22 cellular contexts compared by ENCODE assay signal in genomic region chr15:64678126-64678819, GRCh38.
DNase-seq lines count a peak whose midpoint lies in the region; ATAC-seq and TF ChIP-seq lines count a peak whose summit lies in the region.
"Had no signal": no experiment of that assay in that cellular context is flagged by ENCODE, and none has a peak within 500 bp of the region (broad histone marks: within the 10 kb centered on the region; RNA-seq: fewer than 3 reads in every experiment).

No MANE protein-coding gene starts in this region.

- H3K9me3 Mint-ChIP-seq in activated naive CD8-positive, alpha-beta T cell (ENCODE audit: low read depth): no peaks in the 10 kb centered on the region
- H3K9me3 Mint-ChIP-seq in activated naive CD8-positive, alpha-beta T cell treated with anti-CD3 and anti-CD28 coated beads for 36 hours: no peaks in the 10 kb centered on the region
- H3K9me3 Mint-ChIP-seq: naive B cell, WTC11 had no signal

- H3K27ac ChIP-seq in foreskin keratinocyte: no peak overlapping the region
- H3K27ac ChIP-seq: adrenal gland, colonic mucosa, right atrium auricular region had no signal

- H3K4me3 Mint-ChIP-seq in activated naive CD8-positive, alpha-beta T cell: no peak overlapping the region
- H3K4me3 Mint-ChIP-seq in activated naive CD8-positive, alpha-beta T cell treated with anti-CD3 and anti-CD28 coated beads for 36 hours: no peak overlapping the region
- H3K4me3 Mint-ChIP-seq: naive B cell, WTC11 had no signal

- no peaks in the 10 kb centered on the region for H3K27me3 ChIP-seq in foreskin keratinocyte
- H3K27me3 ChIP-seq: adrenal gland, colonic mucosa, right atrium auricular region had no signal

- H3K27me3 Mint-ChIP-seq in activated naive CD8-positive, alpha-beta T cell: no peaks in the 10 kb centered on the region
- H3K27me3 Mint-ChIP-seq in activated naive CD8-positive, alpha-beta T cell treated with anti-CD3 and anti-CD28 coated beads for 36 hours: no peaks in the 10 kb centered on the region
- H3K27me3 Mint-ChIP-seq: naive B cell had no signal

- H3K36me3 Mint-ChIP-seq in activated naive CD8-positive, alpha-beta T cell: peaks cover 2% of the 10 kb centered on the region
- H3K36me3 Mint-ChIP-seq in activated naive CD8-positive, alpha-beta T cell treated with anti-CD3 and anti-CD28 coated beads for 36 hours: peaks cover 15% of the 10 kb centered on the region

- peak; percentile 18 for ATAC-seq in foreskin keratinocyte
- ATAC-seq: left cardiac atrium, WTC11 had no signal

- no peaks in the 10 kb centered on the region for H3K4me1 Mint-ChIP-seq in activated naive CD8-positive, alpha-beta T cell (ENCODE audit: low read depth)
- no peaks in the 10 kb centered on the region for H3K4me1 Mint-ChIP-seq in activated naive CD8-positive, alpha-beta T cell treated with anti-CD3 and anti-CD28 coated beads for 36 hours
- H3K4me1 Mint-ChIP-seq: naive B cell had no signal

- TF ChIP-seq CTCF in foreskin keratinocyte (conservative IDR thresholded peaks at IDR 0.05): no peak

- H3K4me1 ChIP-seq in foreskin keratinocyte: no peaks in the 10 kb centered on the region
- H3K4me1 ChIP-seq: adrenal gland, colonic mucosa had no signal

- H3K27ac Mint-ChIP-seq in activated naive CD8-positive, alpha-beta T cell: peak overlapping the region; percentile 61
- H3K27ac Mint-ChIP-seq in activated naive CD8-positive, alpha-beta T cell treated with anti-CD3 and anti-CD28 coated beads for 36 hours: no peak overlapping the region
- H3K27ac Mint-ChIP-seq: WTC11 had no signal

- DNase-seq in activated naive CD8-positive, alpha-beta T cell treated with anti-CD3 and anti-CD28 coated beads for 36 hours: no peak
- peak; percentile 30 for DNase-seq in RKO (ENCODE audit: low spot score)
- peak in 1 of 2 donors; percentile 38 for DNase-seq in foreskin keratinocyte
- no peak for DNase-seq in amygdala (lab: John Stamatoyannopoulos, UW)
- no peak for DNase-seq in A172 (ENCODE audit: low spot score)
- DNase-seq in UCSD-AML1 (lab: John Stamatoyannopoulos, UW; ENCODE audit: unreplicated experiment): no peak
- DNase-seq: adrenal gland; colonic mucosa; DMS153; GF-D8; glutamatergic neuron; HCEC 1CT; left cardiac atrium; naive B cell; NCI-H1694; NCI-H2171 treated with DMSO at 0.1 percent for 48 hours; NCI-H526 treated with DMSO at 0.1 percent for 48 hours; RPMI8226; stimulated activated CD4-positive, alpha-beta T cell treated with anti-CD3 and anti-CD28 coated beads, Interleukin-12 subunit alpha, Interleukin-12 subunit beta, amount 100 ng/mL, for 4 hours had no signal
